16 cellular contexts compared by ENCODE assay signal in the genomic region with DNA sequence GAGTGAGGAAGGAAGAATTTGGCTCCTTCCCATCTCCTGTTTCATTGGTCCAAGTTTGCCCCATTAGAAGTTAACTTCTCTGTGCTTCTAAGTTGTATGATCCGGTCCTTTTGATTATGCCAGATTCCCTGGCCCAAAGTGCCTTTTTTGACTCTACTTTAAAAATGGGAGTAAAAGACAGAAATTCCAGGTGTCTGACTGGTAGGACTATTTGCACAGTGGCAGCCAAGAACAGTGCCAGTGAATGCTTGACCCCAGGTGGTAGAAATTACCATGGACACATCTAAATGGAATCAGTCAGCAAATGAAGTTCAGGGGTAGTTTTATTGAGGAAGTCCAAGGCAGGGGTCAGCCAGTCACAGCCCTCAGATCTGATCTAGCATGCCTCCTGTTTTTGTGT.
DNase-seq lines count a peak whose midpoint lies in the region; ATAC-seq and TF ChIP-seq lines count a peak whose summit lies in the region.
"Had no signal": no experiment of that assay in that cellular context is flagged by ENCODE, and none has a peak within 500 bp of the region (broad histone marks: within the 10 kb centered on the region; RNA-seq: fewer than 3 reads in every experiment).

No MANE protein-coding gene starts in this region.

- DNase-seq in right cardiac atrium (no peak), heart left ventricle (no peak), NCI-H69 (lab: John Stamatoyannopoulos, UW) (peak; percentile 81), aorta (no peak), NCI-H2227 (lab: John Stamatoyannopoulos, UW; ENCODE audit: unreplicated experiment) (no peak), gastrocnemius medialis (no peak), erythroblast (lab: John Stamatoyannopoulos, UW) (no peak)
- DNase-seq: activated CD4-positive, alpha-beta memory T cell treated with anti-CD3 and anti-CD28 coated beads for 36 hours; activated T-cell treated with anti-CD3 and anti-CD28 coated beads, Interleukin-2, amount 50 U/mL, for 4 hours; AML-193; NCI-H526; right lobe of liver; SHP77; T-helper 17 cell had no signal

- no peaks in the 10 kb centered on the region for H3K27me3 ChIP-seq in right cardiac atrium (ENCODE audit: control insufficient read depth, insufficient read depth)
- H3K27me3 ChIP-seq in heart left ventricle: no peaks in the 10 kb centered on the region
- H3K27me3 ChIP-seq in gastroesophageal sphincter: no peaks in the 10 kb centered on the region
- H3K27me3 ChIP-seq in aorta (ENCODE audit: control insufficient read depth in 1 of 2, insufficient read depth in 2 of 2, low read length in 1 of 2): no peaks in the 10 kb centered on the region
- H3K27me3 ChIP-seq in gastrocnemius medialis: no peaks in the 10 kb centered on the region
- H3K27me3 ChIP-seq: right lobe of liver had no signal

- H3K36me3 ChIP-seq in heart left ventricle: no peaks in the 10 kb centered on the region
- H3K36me3 ChIP-seq in gastroesophageal sphincter: no peaks in the 10 kb centered on the region
- no peaks in the 10 kb centered on the region for H3K36me3 ChIP-seq in aorta (ENCODE audit: control insufficient read depth in 1 of 2, insufficient read depth in 2 of 2, low read length in 1 of 2)
- no peaks in the 10 kb centered on the region for H3K36me3 ChIP-seq in gastrocnemius medialis
- H3K36me3 ChIP-seq: right lobe of liver had no signal

- H3K27ac ChIP-seq in right cardiac atrium (ENCODE audit: low read length) (peak overlapping the region; percentile 48), heart left ventricle (peak overlapping the region in 6 of 12 donors; percentile 33 to 79 (median 71)), gastroesophageal sphincter (peak overlapping the region; percentile 30 to 89 (median 76)), aorta (ENCODE audit: low read depth in 1 of 2, low read length in 2 of 2) (peak overlapping the region; percentile 87 to 88), gastrocnemius medialis (no peak overlapping the region)
- H3K27ac ChIP-seq: right lobe of liver had no signal

- WGBS in right cardiac atrium: 84% methylated on average over 1 of the region's 1 CpG
- WGBS in heart left ventricle, 4 donors: 80 to 97% (median 83%) methylated on average over 1 of the region's 1 CpG
- WGBS in gastroesophageal sphincter (ENCODE audit: low coverage in 1 of 2), 2 donors: 25 to 50% methylated on average over 1 of the region's 1 CpG
- whole genome bisulfite sequencing in aorta, 2 donors: 9 to 10% methylated on average over 1 of the region's 1 CpG

- no peak for TF ChIP-seq EP300 in gastroesophageal sphincter (IDR thresholded peaks at IDR 0.05)

- in situ Hi-C loops in gastrocnemius medialis (cut with MboI; ENCODE audit: low sequenced_read_pairs in 4 of 4): no loop called here

- TF ChIP-seq CTCF in heart left ventricle (IDR thresholded peaks at IDR 0.05) (no peak), gastroesophageal sphincter (IDR thresholded peaks at IDR 0.05) (no peak), gastrocnemius medialis (IDR thresholded peaks at IDR 0.05 in 4 of 5, conservative IDR thresholded peaks at IDR 0.05 in 1 of 5) (no peak)

- H3K4me3 ChIP-seq in right cardiac atrium (ENCODE audit: low read length) (no peak overlapping the region), heart left ventricle (no peak overlapping the region), gastroesophageal sphincter (no peak overlapping the region), aorta (ENCODE audit: low read length in 2 of 2) (no peak overlapping the region), gastrocnemius medialis (no peak overlapping the region)
- H3K4me3 ChIP-seq: right lobe of liver had no signal

- intact Hi-C loops in right cardiac atrium (cut with DNase I) (no loop called here), heart left ventricle (cut with DNase I) (loop anchor here in 4 of 10 donors (5.0 to 10.0 kb wide), 6 partner anchors 49 to 342 kb away; a partner anchor contains a TSS), aorta (cut with DNase I) (loop anchor here in 1 of 2 donors (5.0 kb wide), 2 partner anchors 66 to 89 kb away; no protein-coding TSS in a partner anchor), gastrocnemius medialis (cut with DNase I; ENCODE audit: low total_unique reads) (no loop called here)

- TF ChIP-seq POLR2A in heart left ventricle (IDR thresholded peaks at IDR 0.05) (no peak), gastroesophageal sphincter (IDR thresholded peaks at IDR 0.05) (no peak), gastrocnemius medialis (IDR thresholded peaks at IDR 0.05) (no peak), erythroblast (IDR thresholded peaks at IDR 0.05; ENCODE audit: low read length) (no peak)

- peaks cover 5% of the 10 kb centered on the region for H3K4me1 ChIP-seq in right cardiac atrium (ENCODE audit: control insufficient read depth, insufficient read depth, low read length)
- H3K4me1 ChIP-seq in heart left ventricle: peaks cover 4 to 72% (median 42%) of the 10 kb centered on the region in 12 donors
- peaks cover 6 to 61% (median 16%) of the 10 kb centered on the region in 3 donors for H3K4me1 ChIP-seq in gastroesophageal sphincter
- peaks cover 8 to 26% of the 10 kb centered on the region in 2 donors for H3K4me1 ChIP-seq in aorta (ENCODE audit: control insufficient read depth in 1 of 2, insufficient read depth in 2 of 2, low read length in 2 of 2)
- peaks cover 21 to 48% of the 10 kb centered on the region in 2 donors for H3K4me1 ChIP-seq in gastrocnemius medialis
- H3K4me1 ChIP-seq: right lobe of liver had no signal

- H3K9me3 ChIP-seq in right cardiac atrium (ENCODE audit: control insufficient read depth, low read length): no peaks in the 10 kb centered on the region
- H3K9me3 ChIP-seq in heart left ventricle: no peaks in the 10 kb centered on the region
- H3K9me3 ChIP-seq in gastroesophageal sphincter: no peaks in the 10 kb centered on the region
- no peaks in the 10 kb centered on the region for H3K9me3 ChIP-seq in aorta (ENCODE audit: control insufficient read depth, low read length)
- H3K9me3 ChIP-seq in gastrocnemius medialis: no peaks in the 10 kb centered on the region
- H3K9me3 ChIP-seq: right lobe of liver had no signal

- ATAC-seq in right cardiac atrium (no peak), heart left ventricle (no peak), gastroesophageal sphincter (no peak), aorta (ENCODE audit: low FRiP score) (no peak), gastrocnemius medialis (no peak)
- ATAC-seq: activated T-cell treated with anti-CD3 and anti-CD28 coated beads, Interleukin-2, amount 50 U/mL, for 4 hours; esophagus mucosa; right lobe of liver; T-helper 17 cell had no signal

Comparison
In these comparisons a context has a peak if more than half of its experiments do, and no peak if none do; other contexts are left out.
1. H3K27ac ChIP-seq: peak in right cardiac atrium (single experiment), gastroesophageal sphincter (4 of 4) and aorta (2 of 2); none in gastrocnemius medialis (0 of 4).